Comparison of ENCODE assay signal across 13 cellular contexts in the genomic region with DNA sequence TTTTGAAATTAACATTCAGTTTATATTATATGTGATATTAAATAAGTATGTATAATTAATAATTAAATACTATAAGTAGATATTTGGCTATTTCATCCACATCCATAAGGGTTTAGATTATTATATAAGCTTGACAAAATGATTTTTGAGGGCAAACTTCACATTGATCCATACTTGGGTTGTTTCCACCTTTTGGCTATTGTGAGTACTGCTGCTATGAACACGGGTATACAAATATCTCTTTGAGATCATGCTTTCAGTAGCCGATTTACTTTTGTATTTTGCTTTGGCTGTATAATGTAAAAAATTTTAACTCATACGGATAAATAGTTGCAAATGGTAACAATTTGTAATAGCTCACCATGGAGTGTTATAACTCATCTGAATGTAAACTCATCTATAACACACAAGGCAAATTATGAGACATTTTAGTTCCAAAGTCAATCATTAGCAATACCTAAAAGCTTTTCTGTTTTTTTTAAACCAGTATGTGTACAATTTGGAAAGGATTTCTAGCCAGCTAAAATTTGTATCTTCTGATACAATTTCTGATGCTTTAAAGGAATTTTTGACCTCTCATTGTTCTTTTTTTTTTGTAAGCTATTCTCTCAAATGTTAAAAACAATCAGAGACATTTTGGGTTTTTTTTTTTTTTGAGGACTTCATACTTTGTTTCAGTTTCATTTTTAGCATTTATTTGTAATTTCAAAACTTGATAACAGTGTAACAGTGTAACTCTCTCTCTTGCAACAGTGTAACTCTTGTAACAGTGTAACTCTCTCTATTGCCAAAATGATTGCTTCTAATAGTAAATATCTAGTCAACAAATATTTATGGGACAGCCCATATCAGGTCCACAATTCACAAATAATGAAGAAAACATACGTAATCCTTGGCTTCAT. TPM values are rescaled to one million over a fixed set of nuclear protein-coding genes. Genes with fewer than 3 reads are reported as not detected.
DNase-seq lines count a peak whose midpoint lies in the region; ATAC-seq lines count a peak whose summit lies in the region.
"Had no signal": no experiment of that assay in that cellular context is flagged by ENCODE, and none has a peak within 500 bp of the region (broad histone marks: within the 10 kb centered on the region; RNA-seq: fewer than 3 reads in every experiment).

No MANE protein-coding gene starts in this region.

- no peak for DNase-seq in left lobe of liver (ENCODE audit: low spot score)
- no peak for DNase-seq in NCI-H446 treated with DMSO at 0.1 percent for 48 hours (lab: John Stamatoyannopoulos, UW)
- no peak for DNase-seq in DMS 273 treated with DMSO at 0.1 percent for 48 hours (lab: John Stamatoyannopoulos, UW)
- DNase-seq in hypothalamus (lab: John Stamatoyannopoulos, UW), result no peak
- DNase-seq: activated effector memory CD4-positive, alpha-beta T cell treated with anti-CD3 and anti-CD28 coated beads, Interleukin-2, amount 50 U/mL, for 16 hours; Caco-2; left cardiac atrium; NCI-H446 had no signal

- ATAC-seq in GM18502 (IDR thresholded peaks at IDR 0.05; ENCODE audit: poor library complexity, unreplicated experiment) (peak; percentile 58), GM19467 (IDR thresholded peaks at IDR 0.05; ENCODE audit: unreplicated experiment) (peak; percentile 65), HG03571 (IDR thresholded peaks at IDR 0.05; ENCODE audit: unreplicated experiment) (peak; percentile 61), left lobe of liver (peak; percentile 35)
- ATAC-seq: left cardiac atrium had no signal

RNA-seq across cellular contexts. Expression of gene ARX, which starts 51.8 kb away (rescaled TPM):
- total RNA-seq in left lobe of liver, result not detected
- total RNA-seq: chondrocyte, left cardiac atrium, MCF 10A had no signal
